Comparison of ENCODE assay signal across 25 cellular contexts in the genomic region with DNA sequence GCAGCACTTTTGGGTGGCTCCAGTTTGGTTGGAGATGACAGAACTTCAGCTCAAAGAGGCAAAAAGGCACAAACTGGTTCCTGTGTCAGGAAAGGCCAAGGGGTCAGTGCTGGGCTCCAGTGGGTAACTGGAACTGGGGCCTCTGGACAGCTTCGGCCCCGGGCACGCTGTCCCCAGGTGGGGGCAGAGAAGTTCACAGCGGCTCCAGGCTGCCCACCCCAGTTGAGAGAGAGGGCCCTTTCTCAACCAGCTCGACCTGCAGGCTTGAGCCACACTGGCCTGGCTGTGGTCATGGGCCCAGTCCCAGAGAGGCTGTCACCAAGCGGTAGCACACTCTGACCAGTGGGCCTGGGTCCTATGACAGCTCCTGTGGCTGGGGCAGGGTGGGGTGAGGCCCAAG.
"Had no signal": no experiment of that assay in that cellular context is flagged by ENCODE, and none has a peak within 500 bp of the region (broad histone marks: within the 10 kb centered on the region; RNA-seq: fewer than 3 reads in every experiment).

No MANE protein-coding gene starts in this region.

- H3K4me1 Mint-ChIP-seq: activated naive CD8-positive, alpha-beta T cell treated with anti-CD3 and anti-CD28 coated beads, Interleukin-2, amount 50 U/mL, for 24 hours had no signal

- DNase-seq: activated CD4-positive, CD25-positive, alpha-beta regulatory T cell; activated CD8-positive, alpha-beta memory T cell treated with anti-CD3 and anti-CD28 coated beads, Interleukin-2, amount 50 U/mL, for 48 hours; activated CD8-positive, alpha-beta T cell treated with anti-CD3 and anti-CD28 coated beads for 36 hours; activated effector memory CD4-positive, alpha-beta T cell treated with anti-CD3 and anti-CD28 coated beads, Interleukin-2, amount 50 U/mL, for 16 hours; activated naive CD4-positive, alpha-beta T cell treated with Interleukin-2 at 50 U/mL for 16 hours; activated naive CD8-positive, alpha-beta T cell treated with anti-CD3 and anti-CD28 coated beads, Interleukin-2, amount 50 U/mL, for 24 hours; activated T-cell treated with anti-CD3 and anti-CD28 coated beads, Interleukin-2, amount 50 U/mL, for 1 hour; amniotic stem cell; body of pancreas; MM.1S; NCI-H1105; NCI-H1436; NCI-H1694 treated with DMSO at 0.1 percent for 48 hours; NCI-H2029 treated with DMSO at 0.1 percent for 48 hours; NCI-H345; NCI-H510A; NCI-H526 treated with DMSO at 0.1 percent for 48 hours; NCI-H82; SIG-M5; T-helper 2 cell; T1000 had no signal

- ATAC-seq: activated CD8-positive, alpha-beta T cell treated with anti-CD3 and anti-CD28 coated beads for 36 hours; activated naive CD8-positive, alpha-beta T cell treated with anti-CD3 and anti-CD28 coated beads, Interleukin-2, amount 50 U/mL, for 24 hours; body of pancreas had no signal

- H3K4me2 ChIP-seq: KMS-11 had no signal

- H3K27me3 Mint-ChIP-seq: activated CD8-positive, alpha-beta T cell treated with anti-CD3 and anti-CD28 coated beads for 36 hours; activated naive CD8-positive, alpha-beta T cell treated with anti-CD3 and anti-CD28 coated beads, Interleukin-2, amount 50 U/mL, for 24 hours; IgD-negative memory B cell had no signal

- H3K9ac ChIP-seq: KMS-11 had no signal

- H3K27ac ChIP-seq: ascending aorta, body of pancreas, KMS-11 had no signal

- H3K9me3 ChIP-seq: ascending aorta, body of pancreas had no signal

- H3K4me3 ChIP-seq: ascending aorta, body of pancreas had no signal

- H3K4me1 ChIP-seq: ascending aorta, body of pancreas had no signal

- H3K27ac Mint-ChIP-seq: activated naive CD8-positive, alpha-beta T cell treated with anti-CD3 and anti-CD28 coated beads, Interleukin-2, amount 50 U/mL, for 24 hours; IgD-negative memory B cell had no signal

- H3K4me3 Mint-ChIP-seq: activated CD8-positive, alpha-beta T cell treated with anti-CD3 and anti-CD28 coated beads for 36 hours; activated naive CD8-positive, alpha-beta T cell treated with anti-CD3 and anti-CD28 coated beads, Interleukin-2, amount 50 U/mL, for 24 hours; IgD-negative memory B cell had no signal

- H3K9me3 Mint-ChIP-seq: activated CD8-positive, alpha-beta T cell treated with anti-CD3 and anti-CD28 coated beads for 36 hours; activated naive CD4-positive, alpha-beta T cell treated with anti-CD3 and anti-CD28 coated beads, Interleukin-2, amount 50 U/mL, for 72 hours; activated naive CD8-positive, alpha-beta T cell treated with anti-CD3 and anti-CD28 coated beads, Interleukin-2, amount 50 U/mL, for 24 hours; IgD-negative memory B cell had no signal

- H3K27me3 ChIP-seq: ascending aorta, body of pancreas had no signal
